In the genomic region with DNA sequence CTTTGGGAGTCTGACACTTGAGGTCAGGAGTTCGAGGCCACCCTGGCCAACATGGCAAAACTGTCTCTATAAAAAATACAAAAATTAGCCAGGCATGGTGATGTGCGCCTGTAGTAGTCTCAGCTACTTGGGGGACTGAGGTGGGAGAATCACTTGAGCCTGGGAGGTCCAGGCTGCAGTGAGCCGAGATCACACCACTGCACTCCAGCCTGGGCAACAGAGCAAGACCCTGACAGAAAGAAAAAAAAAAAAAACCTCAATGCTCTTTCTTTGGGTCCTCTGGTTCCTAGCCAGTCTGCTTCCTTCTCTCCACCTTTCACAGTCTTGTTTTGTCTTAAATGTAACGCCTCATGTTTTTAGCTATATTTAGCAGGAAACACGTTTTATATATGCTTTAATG, we compare ENCODE assay signal across 17 cellular contexts. TPM values are rescaled to one million over a fixed set of nuclear protein-coding genes. Genes with fewer than 3 reads are reported as not detected.
A peak's percentile ranks its signal among the peaks of the same experiment; 100 is the strongest.
DNase-seq lines count a peak whose midpoint lies in the region; ATAC-seq, FAIRE-seq and TF ChIP-seq lines count a peak whose summit lies in the region.
"Had no signal": no experiment of that assay in that cellular context is flagged by ENCODE, and none has a peak within 500 bp of the region (broad histone marks: within the 10 kb centered on the region; RNA-seq: fewer than 3 reads in every experiment).

No MANE protein-coding gene starts in this region.

- H3K9me3 ChIP-seq in HEK293 (ENCODE audit: control insufficient read depth, insufficient read depth, low read depth, low read length) (no peaks in the 10 kb centered on the region), gastrocnemius medialis (no peaks in the 10 kb centered on the region)

- H3K27ac Mint-ChIP-seq in T-helper 1 cell treated with Interleukin-12 subunit alpha and Interleukin-12 subunit beta and Interleukin-4 antibody, amounts not matched to agents 30 μg/mL and 1 μg/mL, for 36 hours, result peak overlapping the region; percentile 3
- peak overlapping the region; percentile 86 for H3K27ac Mint-ChIP-seq in dendritic cell treated with granulocyte-macrophage colony-stimulating factor and Interleukin-4, amounts not matched to agents 40 ng/mL and 50 ng/mL, for 4 days

- H3K27me3 Mint-ChIP-seq in T-helper 1 cell treated with Interleukin-12 subunit alpha and Interleukin-12 subunit beta and Interleukin-4 antibody, amounts not matched to agents 30 μg/mL and 1 μg/mL, for 36 hours (ENCODE audit: low read depth), result no peaks in the 10 kb centered on the region
- no peaks in the 10 kb centered on the region for H3K27me3 Mint-ChIP-seq in dendritic cell treated with granulocyte-macrophage colony-stimulating factor and Interleukin-4, amounts not matched to agents 40 ng/mL and 50 ng/mL, for 4 days

- H3K36me3 ChIP-seq in HEK293 (ENCODE audit: control insufficient read depth in 2 of 2, insufficient read depth in 1 of 2, low read length in 2 of 2), result no peaks in the 10 kb centered on the region; a peak in 1 of 3 replicates
- no peaks in the 10 kb centered on the region for H3K36me3 ChIP-seq in gastrocnemius medialis

- intact Hi-C loops in dendritic cell treated with granulocyte-macrophage colony-stimulating factor and Interleukin-4, amounts not matched to agents 40 ng/mL and 50 ng/mL, for 4 days (cut with micrococcal nuclease), result no loop called here
- intact Hi-C loops in gastrocnemius medialis (cut with DNase I; ENCODE audit: low total_unique reads), result no loop called here

- H3K27me3 ChIP-seq in gastrocnemius medialis, result no peaks in the 10 kb centered on the region

- FAIRE-seq in GM19239 (lab: Jason Lieb, UNC), result no peak
- FAIRE-seq: astrocyte, urothelium cell line had no signal

- H3K4me3 ChIP-seq in HEK293 (ENCODE audit: low read depth, low read length) (no peak overlapping the region), gastrocnemius medialis (no peak overlapping the region)

- no peak for ATAC-seq in gastrocnemius medialis
- ATAC-seq: PC-3 had no signal

- POLR2A ChIA-PET in HEK293 (lab: Yijun Ruan, JAX), result interaction anchor here (0.7 kb wide), 1 partner anchor 149 kb away, joined by 4 read pairs; no protein-coding TSS in a partner anchor

- peaks cover 56% of the 10 kb centered on the region for H3K4me1 Mint-ChIP-seq in T-helper 1 cell treated with Interleukin-12 subunit alpha and Interleukin-12 subunit beta and Interleukin-4 antibody, amounts not matched to agents 30 μg/mL and 1 μg/mL, for 36 hours (ENCODE audit: low read depth)
- peaks cover 78% of the 10 kb centered on the region for H3K4me1 Mint-ChIP-seq in dendritic cell treated with granulocyte-macrophage colony-stimulating factor and Interleukin-4, amounts not matched to agents 40 ng/mL and 50 ng/mL, for 4 days (ENCODE audit: low read depth)

- H3K4me1 ChIP-seq in HEK293 (ENCODE audit: control insufficient read depth, insufficient read depth, low read length) (peaks cover 14% of the 10 kb centered on the region; the same call in 1 of the 2 replicates), gastrocnemius medialis (peaks cover 53 to 75% of the 10 kb centered on the region in 2 donors)

- H3K27ac ChIP-seq in HEK293 (ENCODE audit: extremely low read depth, low read depth, low read length), result no peak overlapping the region
- H3K27ac ChIP-seq in gastrocnemius medialis, result peak overlapping the region; percentile 63 to 99 (median 93)
- H3K27ac ChIP-seq: 22Rv1, C4-2B had no signal

- CTCF ChIA-PET in HEK293 (lab: Yijun Ruan, JAX), result no interaction called here

- DNase-seq in T-helper 1 cell, result no peak
- no peak for DNase-seq in gastrocnemius medialis
- DNase-seq in pons (ENCODE audit: low spot score), result no peak
- no peak for DNase-seq in GM19238 (ENCODE audit: insufficient read length, low spot score)
- DNase-seq in GM19239 (ENCODE audit: insufficient read length, low spot score), result no peak
- DNase-seq: activated CD4-positive, alpha-beta T cell treated with anti-CD3 and anti-CD28 coated beads for 1 hour; midbrain; NCI-H187 treated with DMSO at 0.1 percent for 48 hours; NCI-H524; PC-3 had no signal

- H3K4me3 Mint-ChIP-seq in T-helper 1 cell treated with Interleukin-12 subunit alpha and Interleukin-12 subunit beta and Interleukin-4 antibody, amounts not matched to agents 30 μg/mL and 1 μg/mL, for 36 hours, result no peak overlapping the region
- no peak overlapping the region for H3K4me3 Mint-ChIP-seq in dendritic cell treated with granulocyte-macrophage colony-stimulating factor and Interleukin-4, amounts not matched to agents 40 ng/mL and 50 ng/mL, for 4 days

- H3K36me3 Mint-ChIP-seq in T-helper 1 cell treated with Interleukin-12 subunit alpha and Interleukin-12 subunit beta and Interleukin-4 antibody, amounts not matched to agents 30 μg/mL and 1 μg/mL, for 36 hours (ENCODE audit: low read depth), result peaks cover 21% of the 10 kb centered on the region
- H3K36me3 Mint-ChIP-seq in dendritic cell treated with granulocyte-macrophage colony-stimulating factor and Interleukin-4, amounts not matched to agents 40 ng/mL and 50 ng/mL, for 4 days (ENCODE audit: low read depth), result peaks cover 47% of the 10 kb centered on the region

- TF ChIP-seq CTCF in HEK293 (tag by site-specific recombination; IDR thresholded peaks at IDR 0.05), result no peak
- TF ChIP-seq CTCF in gastrocnemius medialis (IDR thresholded peaks at IDR 0.05 in 4 of 5, conservative IDR thresholded peaks at IDR 0.05 in 1 of 5), result no peak

- in situ Hi-C loops in gastrocnemius medialis (cut with MboI; ENCODE audit: low sequenced_read_pairs in 4 of 4), result no loop called here

- no peaks in the 10 kb centered on the region for H3K9me3 Mint-ChIP-seq in T-helper 1 cell treated with Interleukin-12 subunit alpha and Interleukin-12 subunit beta and Interleukin-4 antibody, amounts not matched to agents 30 μg/mL and 1 μg/mL, for 36 hours
- H3K9me3 Mint-ChIP-seq in dendritic cell treated with granulocyte-macrophage colony-stimulating factor and Interleukin-4, amounts not matched to agents 40 ng/mL and 50 ng/mL, for 4 days, result no peaks in the 10 kb centered on the region

- TF ChIP-seq POLR2A in gastrocnemius medialis (IDR thresholded peaks at IDR 0.05), result no peak

TF ChIP-seq in HEK293, 187 proteins besides CTCF, POLR2A, EP300 and RAD21:
- TF ChIP-seq, protein P1, sequence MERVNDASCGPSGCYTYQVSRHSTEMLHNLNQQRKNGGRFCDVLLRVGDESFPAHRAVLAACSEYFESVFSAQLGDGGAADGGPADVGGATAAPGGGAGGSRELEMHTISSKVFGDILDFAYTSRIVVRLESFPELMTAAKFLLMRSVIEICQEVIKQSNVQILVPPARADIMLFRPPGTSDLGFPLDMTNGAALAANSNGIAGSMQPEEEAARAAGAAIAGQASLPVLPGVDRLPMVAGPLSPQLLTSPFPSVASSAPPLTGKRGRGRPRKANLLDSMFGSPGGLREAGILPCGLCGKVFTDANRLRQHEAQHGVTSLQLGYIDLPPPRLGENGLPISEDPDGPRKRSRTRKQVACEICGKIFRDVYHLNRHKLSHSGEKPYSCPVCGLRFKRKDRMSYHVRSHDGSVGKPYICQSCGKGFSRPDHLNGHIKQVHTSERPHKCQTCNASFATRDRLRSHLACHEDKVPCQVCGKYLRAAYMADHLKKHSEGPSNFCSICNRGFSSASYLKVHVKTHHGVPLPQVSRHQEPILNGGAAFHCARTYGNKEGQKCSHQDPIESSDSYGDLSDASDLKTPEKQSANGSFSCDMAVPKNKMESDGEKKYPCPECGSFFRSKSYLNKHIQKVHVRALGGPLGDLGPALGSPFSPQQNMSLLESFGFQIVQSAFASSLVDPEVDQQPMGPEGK (tag by site-specific recombination; IDR thresholded peaks at IDR 0.05), result no peak
- TF ChIP-seq ZNF121 (tag by site-specific recombination; IDR thresholded peaks at IDR 0.05) (peak; percentile 82; the same call in 1 of the 2 replicates), YY1 (tag by site-specific recombination; IDR thresholded peaks at IDR 0.05) (no peak), ZEB2 (tag by site-specific recombination; IDR thresholded peaks at IDR 0.05) (no peak), ZNF837 (tag by site-specific recombination; IDR thresholded peaks at IDR 0.05) (no peak)

RNA-seq across cellular contexts. Expression of a gene that starts 9.4 kb away (rescaled TPM):
- 100 to 1,000 TPM; 224 to 462 (median 396) TPM for total RNA-seq in gastrocnemius medialis

RNA-seq across cellular contexts. Expression of a gene that starts 33.8 kb away (rescaled TPM):
- 100 to 1,000 TPM in 3 of 4 donors, 10 to 100 TPM in 1; 85.8 to 162 (median 101) TPM for total RNA-seq in gastrocnemius medialis

RNA-seq across cellular contexts. Expression of a gene that starts 42.1 kb away (rescaled TPM):
- 10 to 100 TPM; 57.7 to 73.2 (median 66.1) TPM for total RNA-seq in gastrocnemius medialis
